ENCODE assay signal across 8 cellular contexts in the genomic region with DNA sequence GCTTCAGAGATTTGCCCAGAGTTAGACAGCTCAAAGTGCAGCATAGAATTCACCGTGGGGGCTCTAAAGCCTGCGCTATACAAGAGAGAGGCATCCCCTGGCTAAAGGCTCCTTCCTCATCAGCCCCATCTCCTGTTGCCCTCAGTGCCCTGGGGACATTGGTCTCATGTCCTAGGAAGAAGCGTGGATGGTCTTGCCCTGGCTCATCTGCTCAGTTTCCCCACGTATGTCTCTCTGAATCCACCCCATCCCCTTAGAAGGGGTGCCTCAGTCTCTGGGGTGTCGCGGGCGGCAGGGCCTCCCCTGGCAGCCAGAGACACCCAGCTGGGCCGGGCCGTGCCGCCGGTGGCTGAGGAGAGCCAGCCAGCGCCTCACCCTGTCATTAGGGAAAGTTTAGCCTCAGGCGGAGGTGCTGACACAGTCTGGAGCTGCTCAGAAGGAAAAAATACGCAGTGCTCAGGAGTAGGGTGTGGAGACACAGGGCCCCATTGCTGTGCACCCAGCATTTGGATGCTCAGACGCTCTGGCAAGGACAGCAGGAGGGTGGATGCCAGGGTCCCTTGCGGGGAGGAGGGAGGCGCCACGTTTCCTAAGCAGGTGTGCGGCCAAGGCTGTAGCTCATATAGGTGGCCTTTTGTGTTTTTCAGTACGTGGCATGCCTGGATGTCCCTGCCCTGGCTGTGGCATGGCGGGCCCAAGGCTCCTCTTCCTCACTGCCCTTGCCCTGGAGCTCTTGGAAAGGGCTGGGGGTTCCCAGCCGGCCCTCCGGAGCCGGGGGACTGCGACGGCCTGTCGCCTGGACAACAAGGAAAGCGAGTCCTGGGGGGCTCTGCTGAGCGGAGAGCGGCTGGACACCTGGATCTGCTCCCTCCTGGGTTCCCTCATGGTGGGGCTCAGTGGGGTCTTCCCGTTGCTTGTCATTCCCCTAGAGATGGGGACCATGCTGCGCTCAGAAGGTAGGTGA. TPM values are rescaled to one million over a fixed set of nuclear protein-coding genes. Genes with fewer than 3 reads are reported as not detected.
DNase-seq lines count a peak whose midpoint lies in the region; ATAC-seq and TF ChIP-seq lines count a peak whose summit lies in the region.

No MANE protein-coding gene starts in this region.

- H3K27ac Mint-ChIP-seq in dendritic cell treated with granulocyte-macrophage colony-stimulating factor and Interleukin-4, amounts not matched to agents 40 ng/mL and 50 ng/mL, for 4 days = peak overlapping the region; percentile 92

- intact Hi-C loops in dendritic cell treated with granulocyte-macrophage colony-stimulating factor and Interleukin-4, amounts not matched to agents 40 ng/mL and 50 ng/mL, for 4 days (cut with micrococcal nuclease) = loop anchor here (10.0 kb wide), 1 partner anchor 95 kb away; no protein-coding TSS in a partner anchor

- H3K9me3 ChIP-seq in BE2C (no peaks in the 10 kb centered on the region), neural cell (ENCODE audit: low read length) (no peaks in the 10 kb centered on the region)

- H3F3A ChIP-seq in neural cell (ENCODE audit: insufficient read depth, low read length, poor library complexity, severe bottlenecking) = no peaks in the 10 kb centered on the region

- no peak overlapping the region for H3K27ac ChIP-seq in neural cell (ENCODE audit: low read length)

- peaks cover 58% of the 10 kb centered on the region for H3K4me1 Mint-ChIP-seq in dendritic cell treated with granulocyte-macrophage colony-stimulating factor and Interleukin-4, amounts not matched to agents 40 ng/mL and 50 ng/mL, for 4 days (ENCODE audit: low read depth)

- no peak overlapping the region for H2AFZ ChIP-seq in neural cell (ENCODE audit: low read depth, low read length)

- H3K4me3 Mint-ChIP-seq in dendritic cell treated with granulocyte-macrophage colony-stimulating factor and Interleukin-4, amounts not matched to agents 40 ng/mL and 50 ng/mL, for 4 days = peak overlapping the region; percentile 98

- H3K36me3 ChIP-seq in BE2C = peaks cover 2% of the 10 kb centered on the region; the same call in 1 of the 2 replicates
- no peaks in the 10 kb centered on the region for H3K36me3 ChIP-seq in neural cell (ENCODE audit: insufficient read depth, low read length)

- peak overlapping the region; percentile 100 for H3K4me2 ChIP-seq in neural cell (ENCODE audit: low read length)

- H3K27me3 Mint-ChIP-seq in dendritic cell treated with granulocyte-macrophage colony-stimulating factor and Interleukin-4, amounts not matched to agents 40 ng/mL and 50 ng/mL, for 4 days = no peaks in the 10 kb centered on the region

- peaks cover 7% of the 10 kb centered on the region for H3K79me2 ChIP-seq in neural cell (replicated peaks; ENCODE audit: insufficient read depth, low read length)

- DNase-seq in BE2C = no peak
- no peak for DNase-seq in LNCaP clone FGC (ENCODE audit: low read depth)
- DNase-seq in GM20000 (ENCODE audit: low spot score) = no peak
- no peak for DNase-seq in HUDEP-2 (lab: John Stamatoyannopoulos, UW; ENCODE audit: unreplicated experiment in 76 of 76)

- no peaks in the 10 kb centered on the region for H3K9me2 ChIP-seq in neural cell (ENCODE audit: insufficient read depth, low read length)

- no peaks in the 10 kb centered on the region for H3K27me3 ChIP-seq in BE2C
- no peaks in the 10 kb centered on the region for H3K27me3 ChIP-seq in neural cell (ENCODE audit: insufficient read depth, low read depth, low read length)

- TF ChIP-seq RAD21 in neural cell (conservative IDR thresholded peaks at IDR 0.05) = no peak

- no peak for TF ChIP-seq CTCF in BE2C (IDR thresholded peaks at IDR 0.05; ENCODE audit: low read depth, low read length)
- no peak for TF ChIP-seq CTCF in LNCaP clone FGC (IDR thresholded peaks at IDR 0.05; ENCODE audit: control insufficient read depth, extremely low read depth, insufficient read depth)
- no peak for TF ChIP-seq CTCF in neural cell (IDR thresholded peaks at IDR 0.05; ENCODE audit: poor library complexity, severe bottlenecking)
- no peak for TF ChIP-seq CTCF in GM20000 (IDR thresholded peaks at IDR 0.05; ENCODE audit: extremely low read depth, missing control alignments)

- ATAC-seq in GM21529 (IDR thresholded peaks at IDR 0.05; ENCODE audit: unreplicated experiment) (no peak), HG03460 (IDR thresholded peaks at IDR 0.05; ENCODE audit: unreplicated experiment) (no peak)

- no peaks in the 10 kb centered on the region for H3K4me1 ChIP-seq in BE2C

- peak overlapping the region; percentile 93 for H3K9ac ChIP-seq in neural cell (ENCODE audit: low read length)

- TF ChIP-seq EP300 in neural cell (conservative IDR thresholded peaks at IDR 0.05; ENCODE audit: poor library complexity, severe bottlenecking) = no peak

- H3K4me3 ChIP-seq in BE2C (ENCODE audit: low read depth, low read length) = peak overlapping the region; percentile 74
- H3K4me3 ChIP-seq in LNCaP clone FGC (ENCODE audit: low read depth, low read length) = peak overlapping the region; percentile 83
- H3K4me3 ChIP-seq in neural cell (ENCODE audit: low read length) = peak overlapping the region; percentile 91

- H3K9me3 Mint-ChIP-seq in dendritic cell treated with granulocyte-macrophage colony-stimulating factor and Interleukin-4, amounts not matched to agents 40 ng/mL and 50 ng/mL, for 4 days = no peaks in the 10 kb centered on the region

- H4K20me1 ChIP-seq in neural cell (ENCODE audit: insufficient read depth) = no peaks in the 10 kb centered on the region

- peaks cover 43% of the 10 kb centered on the region for H3K36me3 Mint-ChIP-seq in dendritic cell treated with granulocyte-macrophage colony-stimulating factor and Interleukin-4, amounts not matched to agents 40 ng/mL and 50 ng/mL, for 4 days (ENCODE audit: low read depth)

TF ChIP-seq in neural cell, 6 proteins besides CTCF, POLR2A, EP300 and RAD21:
- TF ChIP-seq EZH2 (IDR thresholded peaks at IDR 0.05; ENCODE audit: borderline replicate concordance, insufficient read depth, low read length, poor library complexity, severe bottlenecking) (no peak), POLR2AphosphoS5 (IDR thresholded peaks at IDR 0.05) (no peak), SMC3 (conservative IDR thresholded peaks at IDR 0.05; ENCODE audit: poor library complexity) (no peak)

RNA-seq across cellular contexts. Expression of a gene that starts 1.3 kb away (rescaled TPM):
- 41.0 TPM for polyA plus RNA-seq in BE2C (2012; ENCODE audit: insufficient read depth, insufficient read length, low read depth)
- polyA plus RNA-seq in neural cell = 41.6 and 48.0 TPM in 2 replicates
- 13.9 and 15.3 TPM in 2 replicates for polyA minus RNA-seq in neural cell

RNA-seq across cellular contexts. Expression of a gene that starts 16.5 kb away (rescaled TPM):
- polyA plus RNA-seq in BE2C (2012; ENCODE audit: insufficient read depth, insufficient read length, low read depth) = 230 TPM
- polyA plus RNA-seq in neural cell = 157 and 172 TPM in 2 replicates
- 94.6 and 113 TPM in 2 replicates for polyA minus RNA-seq in neural cell

RNA-seq across cellular contexts. Expression of a gene that starts 31.4 kb away (rescaled TPM):
- polyA plus RNA-seq in BE2C (2012; ENCODE audit: insufficient read depth, insufficient read length, low read depth) = 0.63 TPM
- polyA plus RNA-seq in neural cell = not detected in 2 replicates
- not detected in 2 replicates for polyA minus RNA-seq in neural cell

RNA-seq across cellular contexts. Expression of a gene that starts 39.2 kb away (rescaled TPM):
- not detected for polyA plus RNA-seq in BE2C (2012; ENCODE audit: insufficient read depth, insufficient read length, low read depth)
- polyA plus RNA-seq in neural cell = not detected in 2 replicates
- polyA minus RNA-seq in neural cell = not detected in 2 replicates

RNA-seq across cellular contexts. Expression of a gene that starts 57.2 kb away (rescaled TPM):
- 0.20 TPM for polyA plus RNA-seq in BE2C (2012; ENCODE audit: insufficient read depth, insufficient read length, low read depth)
- not detected in 2 replicates for polyA plus RNA-seq in neural cell
- polyA minus RNA-seq in neural cell = not detected in 2 replicates
